Comparison of ENCODE assay signal across 26 cellular contexts in genomic region chr2:187576906-187577305, GRCh38. TPM values are rescaled to one million over a fixed set of nuclear protein-coding genes. Genes with fewer than 3 reads are reported as not detected.
A peak's percentile ranks its signal among the peaks of the same experiment; 100 is the strongest.
DNase-seq lines count a peak whose midpoint lies in the region; ATAC-seq, FAIRE-seq and TF ChIP-seq lines count a peak whose summit lies in the region.
"Had no signal": no experiment of that assay in that cellular context is flagged by ENCODE, and none has a peak within 500 bp of the region (broad histone marks: within the 10 kb centered on the region; RNA-seq: fewer than 3 reads in every experiment).

No MANE protein-coding gene starts in this region.

- no peak for FAIRE-seq in K562 (lab: Jason Lieb, UNC)
- FAIRE-seq: urothelium cell line had no signal

- no peak overlapping the region for H3K23ac ChIP-seq in mesenchymal stem cell (ENCODE audit: low read length in 2 of 2)

- H2BK15ac ChIP-seq in mesenchymal stem cell (ENCODE audit: low read depth, poor library complexity, severe bottlenecking), result no peak overlapping the region

- TF ChIP-seq POLR2A in K562 (conservative IDR thresholded peaks at IDR 0.05), result no peak

- TF ChIP-seq RAD21 in SK-N-SH (IDR thresholded peaks at IDR 0.05; ENCODE audit: low read length), result no peak
- no peak for TF ChIP-seq RAD21 in K562 (CRISPR knock-in tag; conservative IDR thresholded peaks at IDR 0.05 in 1 of 2, IDR thresholded peaks at IDR 0.05 in 1 of 2)

- TF ChIP-seq CTCF in SK-N-SH (IDR thresholded peaks at IDR 0.05) (no peak), K562 (IDR thresholded peaks at IDR 0.05 in 2 of 3, conservative IDR thresholded peaks at IDR 0.05 in 1 of 3; ENCODE audit: insufficient read depth in 2 of 3, low read depth in 1 of 3, low read length in 3 of 3) (no peak)

- peaks cover 0 to 6% of the 10 kb centered on the region in 2 experiments for H3K36me3 ChIP-seq in SK-N-SH (replicated peaks in 1 of 2; ENCODE audit: control insufficient read depth in 1 of 2, insufficient read depth in 2 of 2, low read length in 1 of 2)
- H3K36me3 ChIP-seq in K562 (ENCODE audit: control insufficient read depth, insufficient read depth, low read length), result no peaks in the 10 kb centered on the region
- no peaks in the 10 kb centered on the region for H3K36me3 ChIP-seq in mesenchymal stem cell (ENCODE audit: control insufficient read depth in 1 of 2, insufficient read depth in 2 of 2, low read depth in 1 of 2, low read length in 2 of 2)
- H3K36me3 ChIP-seq: gastroesophageal sphincter had no signal

- H3K18ac ChIP-seq in mesenchymal stem cell (ENCODE audit: low read depth in 1 of 2, low read length in 2 of 2), result no peak overlapping the region

- H3K4ac ChIP-seq in mesenchymal stem cell (ENCODE audit: low read depth in 1 of 2, low read length in 2 of 2), result no peak overlapping the region

- no peaks in the 10 kb centered on the region for H3K9me2 ChIP-seq in SK-N-SH

- in situ Hi-C loops in K562 (cut with MboI), result loop anchor here (25.0 kb wide), 1 partner anchor 935 kb away; no protein-coding TSS in a partner anchor

- H4K91ac ChIP-seq in mesenchymal stem cell (ENCODE audit: low read length), result no peak overlapping the region

- ATAC-seq in SK-N-SH treated with all-trans-retinoic acid at 6 μM for 48 hours (no peak), K562 (peak; percentile 48; the same call in 2 of the 3 replicates), HG02642 (IDR thresholded peaks at IDR 0.05; ENCODE audit: poor library complexity, unreplicated experiment) (no peak)
- ATAC-seq: esophagus mucosa; gastroesophageal sphincter; Right ventricle myocardium inferior; stimulated activated naive CD8-positive, alpha-beta T cell treated with anti-CD3 and anti-CD28 coated beads, Interleukin-15, Interleukin-2, amounts not matched to agents 100 U/mL and 50 U/mL, for 24 hours had no signal

- H3K4me3 ChIP-seq in SK-N-SH (ENCODE audit: low read depth in 2 of 2, low read length in 1 of 2) (no peak overlapping the region), K562 (no peak overlapping the region), mesenchymal stem cell (ENCODE audit: insufficient read depth in 1 of 2, low read depth in 1 of 2, low read length in 2 of 2) (no peak overlapping the region)
- H3K4me3 ChIP-seq: gastroesophageal sphincter, testis had no signal

- no peak overlapping the region for H2BK120ac ChIP-seq in mesenchymal stem cell (ENCODE audit: low read depth, low read length)

- H3K27ac ChIP-seq in SK-N-SH (ENCODE audit: low read depth in 2 of 2, low read length in 1 of 2) (no peak overlapping the region), K562 (ENCODE audit: extremely low read depth, low read depth, low read length) (no peak overlapping the region), mesenchymal stem cell (ENCODE audit: low read length, poor library complexity, severe bottlenecking) (no peak overlapping the region)
- H3K27ac ChIP-seq: gastroesophageal sphincter, testis had no signal

- peaks cover 16% of the 10 kb centered on the region for H3F3A ChIP-seq in SK-N-SH (replicated peaks; ENCODE audit: insufficient read depth)

- BruUV-seq in K562 (replicated peaks; lab: Mats Ljungman, UMichigan), result no TSS peak

- no peak overlapping the region for H2BK5ac ChIP-seq in mesenchymal stem cell (ENCODE audit: low read depth, low read length, poor library complexity, severe bottlenecking)

- H2AK5ac ChIP-seq in mesenchymal stem cell (ENCODE audit: low read length, severe bottlenecking), result no peak overlapping the region

- H3K27me3 ChIP-seq in SK-N-SH (ENCODE audit: insufficient read depth) (no peaks in the 10 kb centered on the region), K562 (ENCODE audit: control insufficient read depth in 2 of 2, insufficient read depth in 2 of 2, low read length in 2 of 2) (no peaks in the 10 kb centered on the region), mesenchymal stem cell (ENCODE audit: control insufficient read depth in 1 of 2, insufficient read depth in 1 of 2, low read length in 2 of 2) (no peaks in the 10 kb centered on the region)
- H3K27me3 ChIP-seq: gastroesophageal sphincter, testis had no signal

- no peak overlapping the region for H3K4me2 ChIP-seq in SK-N-SH
- H3K4me2 ChIP-seq in K562 (ENCODE audit: insufficient read depth, low read length), result no peak overlapping the region
- no peak overlapping the region for H3K4me2 ChIP-seq in mesenchymal stem cell (ENCODE audit: low read length, poor library complexity, severe bottlenecking)

- CTCF ChIA-PET in SK-N-SH (lab: Yijun Ruan, JAX) (interaction anchor here (0.8 to 15.4 kb wide), 2 partner anchors 8 to 75 kb away, joined by 3 to 335 read pairs; no protein-coding TSS in a partner anchor), K562 (lab: Yijun Ruan, JAX; ENCODE audit: low intra/inter-chr PET ratio) (interaction anchor here (1.1 to 1.3 kb wide), 2 partner anchors 76 to 79 kb away, joined by 4 to 6 read pairs; no protein-coding TSS in a partner anchor)

- H4K20me1 ChIP-seq in SK-N-SH (ENCODE audit: insufficient read depth) (no peaks in the 10 kb centered on the region), K562 (replicated peaks; ENCODE audit: control insufficient read depth, insufficient read depth, low read length) (no peaks in the 10 kb centered on the region)

- intact Hi-C loops in K562 (cut with micrococcal nuclease), result no loop called here

- H3K14ac ChIP-seq in mesenchymal stem cell (ENCODE audit: low read length in 2 of 2), result no peak overlapping the region

- POLR2A ChIA-PET in SK-N-SH (lab: Yijun Ruan, JAX) (no interaction called here), K562 (lab: Yijun Ruan, JAX) (no interaction called here)

- H3K79me1 ChIP-seq in mesenchymal stem cell (replicated peaks; ENCODE audit: low read length, poor library complexity, severe bottlenecking), result no peaks in the 10 kb centered on the region

- no peak overlapping the region for H3K9ac ChIP-seq in SK-N-SH
- no peak overlapping the region for H3K9ac ChIP-seq in K562 (ENCODE audit: insufficient read depth in 1 of 2, low read depth in 2 of 2, low read length in 2 of 2)
- no peak overlapping the region for H3K9ac ChIP-seq in mesenchymal stem cell (ENCODE audit: low read length)

- TF ChIP-seq EP300 in SK-N-SH (IDR thresholded peaks at IDR 0.05; ENCODE audit: borderline replicate concordance in 1 of 2, low read depth in 1 of 2, low read length in 1 of 2) (no peak), K562 (IDR thresholded peaks at IDR 0.05; ENCODE audit: low read length) (no peak)

- H2AFZ ChIP-seq in SK-N-SH (ENCODE audit: low read depth), result peak overlapping the region; percentile 9; the same call in 1 of the 2 replicates
- no peak overlapping the region for H2AFZ ChIP-seq in K562 (ENCODE audit: low read depth, low read length)
- no peak overlapping the region for H2AFZ ChIP-seq in mesenchymal stem cell (ENCODE audit: low read depth, low read length)

- H3K79me2 ChIP-seq in SK-N-SH (ENCODE audit: insufficient read depth) (no peaks in the 10 kb centered on the region), K562 (ENCODE audit: control insufficient read depth, insufficient read depth, low read length) (no peaks in the 10 kb centered on the region)

- no peak overlapping the region for H4K8ac ChIP-seq in mesenchymal stem cell (ENCODE audit: low read length)

- no peaks in the 10 kb centered on the region for H3K9me1 ChIP-seq in K562 (ENCODE audit: control insufficient read depth, insufficient read depth, low read length)

- H3K9me3 ChIP-seq in SK-N-SH, result peaks cover 6% of the 10 kb centered on the region; the same call in 1 of the 2 replicates
- no peaks in the 10 kb centered on the region for H3K9me3 ChIP-seq in K562 (replicated peaks; ENCODE audit: control insufficient read depth, insufficient read depth, low read depth, low read length)
- H3K9me3 ChIP-seq in mesenchymal stem cell (ENCODE audit: control insufficient read depth, low read length), result no peaks in the 10 kb centered on the region
- H3K9me3 ChIP-seq: testis had no signal

- H3K4me1 ChIP-seq in SK-N-SH (ENCODE audit: control insufficient read depth in 1 of 2, insufficient read depth in 2 of 2, low read depth in 1 of 2, low read length in 1 of 2) (peaks cover 0 to 10% of the 10 kb centered on the region in 2 experiments; a peak in 3 of 4 replicates), K562 (replicated peaks in 1 of 2; ENCODE audit: control insufficient read depth in 2 of 2, insufficient read depth in 2 of 2, low read length in 2 of 2) (no peaks in the 10 kb centered on the region), mesenchymal stem cell (ENCODE audit: control insufficient read depth, insufficient read depth, low read depth, low read length) (no peaks in the 10 kb centered on the region)
- H3K4me1 ChIP-seq: testis had no signal

- DNase-seq in SK-N-SH (no peak), K562 (ENCODE audit: extremely low read depth in 1 of 4, low spot score in 3 of 4) (no peak), mesenchymal stem cell (peak; percentile 23), NOMO-1 treated with dmso at 0.1 percent for 144 hours (lab: John Stamatoyannopoulos, UW; ENCODE audit: unreplicated experiment) (no peak), HuH-7.5 (ENCODE audit: low spot score) (no peak)
- no peak for DNase-seq in activated CD8-positive, alpha-beta memory T cell treated with anti-CD3 and anti-CD28 coated beads, Interleukin-2, amount 50 U/mL, for 4 hours
- DNase-seq: 8988T; activated CD4-positive, alpha-beta memory T cell treated with anti-CD3 and anti-CD28 coated beads for 36 hours; activated CD4-positive, CD25-positive, alpha-beta regulatory T cell; activated CD8-positive, alpha-beta memory T cell treated with anti-CD3 and anti-CD28 coated beads, Interleukin-2, amount 50 U/mL, for 48 hours; CD4-positive, alpha-beta memory T cell; DMS 273 treated with DMSO at 0.1 percent for 48 hours; effector memory CD4-positive, alpha-beta T cell; hippocampal formation; KBM-7; NCI-H1436; NCI-H446; NCI-H774; stimulated activated naive CD8-positive, alpha-beta T cell treated with anti-CD3 and anti-CD28 coated beads, Interleukin-15, Interleukin-2, amounts not matched to agents 100 U/mL and 50 U/mL, for 24 hours; testis had no signal

- H2BK12ac ChIP-seq in mesenchymal stem cell (ENCODE audit: low read length in 2 of 2), result no peak overlapping the region

RNA-seq across cellular contexts. Expression of gene TFPI, which starts 22.7 kb away (rescaled TPM):
- polyA plus RNA-seq in SK-N-SH (2012; rRNA removed) (2.1 and 2.3 TPM in 2 replicates), K562 (2011; rRNA removed) (179 and 1,046 TPM in 2 replicates), K562 (2014; fragmentation: Illumina TruSeq; extraction: Trizol) (104 TPM in 2 replicates), K562 (2014; fragmentation: Nextera tagmentation; extraction: Ambion mirVana) (100 to 1,000 TPM; 179 to 219 TPM), K562 (2014; rRNA removed) (61.8 and 76.3 TPM in 2 replicates)
- polyA plus RNA-seq in SK-N-SH (2012; cell fraction: cytosol; rRNA removed), result 3.5 and 4.0 TPM in 2 replicates
- polyA plus RNA-seq in SK-N-SH (2012; cell fraction: nucleus; rRNA removed), result 0.62 and 1.8 TPM in 2 replicates
- 87.5 and 177 TPM in 2 replicates for total RNA-seq in K562 (2011; cell fraction: chromatin; rRNA removed; ENCODE audit: low replicate concordance)
- total RNA-seq in K562 (2011; cell fraction: nucleolus; rRNA removed), result 61.4 and 81.3 TPM in 2 replicates
- 135 and 144 TPM in 2 replicates for total RNA-seq in K562 (2011; cell fraction: nucleoplasm; rRNA removed)
- total RNA-seq in K562 (2014; rRNA removed) (35.4 and 53.5 TPM in 2 replicates), K562 (2014; rRNA removed; fragmentation: Illumina TruSeq; extraction: Trizol) (100 and 145 TPM in 2 replicates), K562 (2015; rRNA removed; fragmentation: Illumina TruSeq; extraction: Trizol) (54.3 and 58.1 TPM in 2 replicates), K562 (2021) (74.7 and 83.0 TPM in 2 replicates)
- polyA plus RNA-seq in K562 (2011; cell fraction: cytosol; rRNA removed), result 33.6 and 424 TPM in 2 replicates
- 32.9 and 293 TPM in 2 replicates for polyA plus RNA-seq in K562 (2011; cell fraction: nucleus; rRNA removed)
- 51.0 and 52.7 TPM in 2 replicates for polyA plus RNA-seq in K562 (2012)
- polyA minus RNA-seq in K562 (2011; rRNA and poly(A)+ RNA removed), result 205 and 989 TPM in 2 replicates
- polyA minus RNA-seq in K562 (2011; cell fraction: cytosol; rRNA and poly(A)+ RNA removed), result 60.0 and 237 TPM in 2 replicates
- polyA minus RNA-seq in K562 (2011; cell fraction: nucleus; rRNA and poly(A)+ RNA removed), result 74.2 and 485 TPM in 2 replicates
- 486 TPM for polyA plus RNA-seq in mesenchymal stem cell (2013, experiment 1 of 2)
- 510 TPM for polyA plus RNA-seq in mesenchymal stem cell (2013, experiment 2 of 2)
- total RNA-seq: activated CD4-positive, alpha-beta memory T cell treated with anti-CD3 and anti-CD28 coated beads for 36 hours; CD4-positive, alpha-beta memory T cell had no signal
- polyA plus RNA-seq: CD4-positive, alpha-beta memory T cell had no signal

Comparison
In these comparisons a context has a peak if more than half of its experiments do, and no peak if none do; other contexts are left out.
1. RNA of gene TFPI, which starts 22.7 kb away (polyA plus RNA-seq): 32.9 to 1,046 TPM in K562; 0.62 to 4.0 TPM in SK-N-SH; every median in the first group is over 4 times any median in the second.